In the genomic region with DNA sequence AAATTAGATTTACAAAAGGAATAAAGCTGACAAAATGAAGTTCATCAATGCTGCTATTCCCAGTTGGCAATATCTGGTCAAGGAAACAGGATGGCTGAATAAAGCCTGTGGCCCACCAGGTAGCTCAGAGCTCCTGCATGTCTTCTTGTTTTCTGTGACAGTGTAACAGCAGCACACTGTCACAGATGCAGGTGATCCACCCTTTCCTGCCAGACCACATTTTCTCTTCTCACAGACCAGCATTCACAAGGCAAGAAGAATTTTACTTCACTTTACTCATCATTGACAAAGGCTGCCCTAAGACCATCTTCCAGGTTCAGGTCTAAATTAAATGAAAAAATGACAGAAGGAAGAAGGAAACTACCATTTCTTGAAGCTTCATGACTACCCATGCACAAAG, we compare ENCODE assay signal across 23 cellular contexts.
DNase-seq lines count a peak whose midpoint lies in the region; ATAC-seq, FAIRE-seq and TF ChIP-seq lines count a peak whose summit lies in the region.
"Had no signal": no experiment of that assay in that cellular context is flagged by ENCODE, and none has a peak within 500 bp of the region (broad histone marks: within the 10 kb centered on the region; RNA-seq: fewer than 3 reads in every experiment).

No MANE protein-coding gene starts in this region.

- H3K4me2 ChIP-seq in HepG2 (ENCODE audit: low read depth, low read length) (no peak overlapping the region), mammary epithelial cell (ENCODE audit: insufficient read depth, low read depth, low read length) (no peak overlapping the region)
- H3K4me2 ChIP-seq: BLaER1 had no signal

- no peak for TF ChIP-seq EP300 in HepG2 (IDR thresholded peaks at IDR 0.05; ENCODE audit: low read depth in 2 of 2, low read length in 2 of 2)
- no peak for TF ChIP-seq EP300 in HepG2 (CRISPR knock-in tag; IDR thresholded peaks at IDR 0.05; ENCODE audit: borderline replicate concordance)

- H3K27ac Mint-ChIP-seq in mesothelial cell of epicardium (peak overlapping the region; percentile 88), type B pancreatic cell (peak overlapping the region; percentile 90)
- H3K27ac Mint-ChIP-seq: B cell; CD4-positive, CD25-positive, alpha-beta regulatory T cell; CD8-positive, alpha-beta T cell; HFFc6 had no signal

- DNase-seq in HepG2 (ENCODE audit: low spot score) = no peak
- DNase-seq in right lobe of liver = no peak
- DNase-seq in mesothelial cell of epicardium (ENCODE audit: low spot score in 2 of 2, unreplicated experiment in 2 of 2) = no peak
- DNase-seq in type B pancreatic cell (ENCODE audit: extremely low spot score, unreplicated experiment) = no peak
- no peak for DNase-seq in substantia nigra (lab: John Stamatoyannopoulos, UW)
- DNase-seq in mammary epithelial cell = no peak
- DNase-seq in NCI-H187 treated with DMSO at 0.1 percent for 48 hours (lab: John Stamatoyannopoulos, UW) = no peak
- DNase-seq: Caco-2; CD4-positive, CD25-positive, alpha-beta regulatory T cell; CD8-positive, alpha-beta T cell; DMS153; DND-41; GOT3; HFFc6 had no signal

- intact Hi-C loops in HepG2 (cut with micrococcal nuclease; ENCODE audit: unreplicated experiment) = no loop called here
- intact Hi-C loops in right lobe of liver (cut with DNase I) = no loop called here
- intact Hi-C loops in mammary epithelial cell (cut with micrococcal nuclease) = no loop called here

- H3K9ac ChIP-seq in HepG2 (ENCODE audit: insufficient read depth, low read depth, low read length) (no peak overlapping the region), mammary epithelial cell (ENCODE audit: insufficient read depth, low read length) (no peak overlapping the region)
- H3K9ac ChIP-seq: BLaER1 had no signal

- H3K36me3 Mint-ChIP-seq in mesothelial cell of epicardium (peaks cover 12% of the 10 kb centered on the region), type B pancreatic cell (peaks cover 4% of the 10 kb centered on the region)
- H3K36me3 Mint-ChIP-seq: CD4-positive, CD25-positive, alpha-beta regulatory T cell; CD8-positive, alpha-beta T cell had no signal

- TF ChIP-seq CTCF in HepG2 (CRISPR knock-in tag; IDR thresholded peaks at IDR 0.05) (no peak), right lobe of liver (IDR thresholded peaks at IDR 0.05) (no peak), mesothelial cell of epicardium (IDR thresholded peaks at IDR 0.05; ENCODE audit: unreplicated experiment) (no peak), type B pancreatic cell (conservative IDR thresholded peaks at IDR 0.05) (no peak), mammary epithelial cell (conservative IDR thresholded peaks at IDR 0.05 in 1 of 2, IDR thresholded peaks at IDR 0.05 in 1 of 2; ENCODE audit: extremely low read depth in 1 of 2, insufficient read depth in 1 of 2, low read depth in 1 of 2, low read length in 2 of 2) (no peak)

- H3K79me2 ChIP-seq in HepG2 (ENCODE audit: insufficient read depth, low read length) = no peaks in the 10 kb centered on the region
- H3K79me2 ChIP-seq in mammary epithelial cell (ENCODE audit: insufficient read depth, low read length) = no peaks in the 10 kb centered on the region

- peaks cover 16% of the 10 kb centered on the region for H3K4me1 ChIP-seq in HepG2 (ENCODE audit: insufficient read depth, low read length)
- no peaks in the 10 kb centered on the region for H3K4me1 ChIP-seq in right lobe of liver
- no peaks in the 10 kb centered on the region for H3K4me1 ChIP-seq in mammary epithelial cell (ENCODE audit: insufficient read depth, low read length)
- H3K4me1 ChIP-seq: Caco-2, HAP-1 had no signal

- CTCF ChIA-PET in HepG2 (lab: Yijun Ruan, JAX; ENCODE audit: low intra/inter-chr PET ratio, low total read pairs) (no interaction called here), mammary epithelial cell (lab: Charles Lee; ENCODE audit: low non-redundant PET) (no interaction called here)

- H3K4me1 Mint-ChIP-seq in mesothelial cell of epicardium = peaks cover 45% of the 10 kb centered on the region
- H3K4me1 Mint-ChIP-seq in type B pancreatic cell (ENCODE audit: unreplicated experiment) = peaks cover 35% of the 10 kb centered on the region
- H3K4me1 Mint-ChIP-seq: B cell; CD4-positive, CD25-positive, alpha-beta regulatory T cell had no signal

- ATAC-seq in HepG2 (peak; percentile 39; the same call in 2 of the 3 replicates), right lobe of liver (no peak)
- ATAC-seq: CD8-positive, alpha-beta T cell had no signal

- H4K20me1 ChIP-seq in HepG2 (ENCODE audit: insufficient read depth, low read length) (no peaks in the 10 kb centered on the region), mammary epithelial cell (ENCODE audit: insufficient read depth, low read length) (no peaks in the 10 kb centered on the region)
- H4K20me1 ChIP-seq: BLaER1 had no signal

- H3K27me3 ChIP-seq in HepG2 (ENCODE audit: control insufficient read depth in 1 of 2, insufficient read depth in 2 of 2, low read length in 2 of 2) (no peaks in the 10 kb centered on the region), right lobe of liver (no peaks in the 10 kb centered on the region), mammary epithelial cell (ENCODE audit: insufficient read depth, low read length) (peaks cover 2% of the 10 kb centered on the region)
- H3K27me3 ChIP-seq: BLaER1 had no signal

- POLR2A ChIA-PET in HepG2 (lab: Yijun Ruan, JAX) = no interaction called here

- H2AFZ ChIP-seq in HepG2 (ENCODE audit: low read length) = no peak overlapping the region
- H2AFZ ChIP-seq in mammary epithelial cell (ENCODE audit: low read depth, low read length) = no peak overlapping the region

- no peak for FAIRE-seq in HepG2 (lab: Jason Lieb, UNC)
- FAIRE-seq: A204.1, G401.6, GM12892, H54 had no signal

- TF ChIP-seq RAD21 in HepG2 (CRISPR knock-in tag; IDR thresholded peaks at IDR 0.05) = no peak

- H3K4me3 Mint-ChIP-seq in mesothelial cell of epicardium = no peak overlapping the region
- peak overlapping the region; percentile 59 for H3K4me3 Mint-ChIP-seq in type B pancreatic cell
- H3K4me3 Mint-ChIP-seq: B cell; CD4-positive, CD25-positive, alpha-beta regulatory T cell; CD8-positive, alpha-beta T cell; HFFc6 had no signal

- no peak for TF ChIP-seq POLR2A in HepG2 (IDR thresholded peaks at IDR 0.05; ENCODE audit: insufficient read depth in 1 of 2, low read depth in 2 of 2, low read length in 2 of 2)
- no peak for TF ChIP-seq POLR2A in right lobe of liver (IDR thresholded peaks at IDR 0.05)

- H3K9me3 Mint-ChIP-seq in mesothelial cell of epicardium (peaks cover 10% of the 10 kb centered on the region), type B pancreatic cell (peaks cover 5% of the 10 kb centered on the region)
- H3K9me3 Mint-ChIP-seq: CD8-positive, alpha-beta T cell had no signal

- no peaks in the 10 kb centered on the region for H3K36me3 ChIP-seq in HepG2 (replicated peaks in 1 of 2; ENCODE audit: control insufficient read depth in 1 of 2, insufficient read depth in 2 of 2, low read length in 2 of 2)
- no peaks in the 10 kb centered on the region for H3K36me3 ChIP-seq in right lobe of liver
- no peaks in the 10 kb centered on the region for H3K36me3 ChIP-seq in mammary epithelial cell (ENCODE audit: insufficient read depth, low read length)
- H3K36me3 ChIP-seq: BLaER1, HAP-1 had no signal

- no peak overlapping the region for H3K27ac ChIP-seq in HepG2 (ENCODE audit: extremely low read length, insufficient read depth, low read length)
- no peak overlapping the region for H3K27ac ChIP-seq in right lobe of liver
- no peak overlapping the region for H3K27ac ChIP-seq in substantia nigra (ENCODE audit: low read depth, low read length, poor library complexity, severe bottlenecking)
- no peak overlapping the region for H3K27ac ChIP-seq in mammary epithelial cell (ENCODE audit: insufficient read depth, low read depth, low read length)
- H3K27ac ChIP-seq: 22Rv1, BLaER1, C4-2B had no signal

- H3K9me3 ChIP-seq in HepG2 (ENCODE audit: low read length) (no peaks in the 10 kb centered on the region), right lobe of liver (no peaks in the 10 kb centered on the region), mammary epithelial cell (replicated peaks; ENCODE audit: insufficient read depth, low read length) (no peaks in the 10 kb centered on the region)
- H3K9me3 ChIP-seq: BLaER1, Caco-2, HAP-1 had no signal

- no peak overlapping the region for H3K4me3 ChIP-seq in HepG2 (replicated peaks in 1 of 3; ENCODE audit: insufficient read depth in 1 of 3, low read depth in 2 of 3, low read length in 3 of 3)
- H3K4me3 ChIP-seq in right lobe of liver = no peak overlapping the region
- no peak overlapping the region for H3K4me3 ChIP-seq in mammary epithelial cell (replicated peaks in 1 of 3; ENCODE audit: insufficient read depth in 1 of 3, low read depth in 2 of 3, low read length in 3 of 3)
- H3K4me3 ChIP-seq: BLaER1, HAP-1 had no signal

- H3K27me3 Mint-ChIP-seq in mesothelial cell of epicardium (ENCODE audit: low read depth) (no peaks in the 10 kb centered on the region), type B pancreatic cell (no peaks in the 10 kb centered on the region)
- H3K27me3 Mint-ChIP-seq: B cell; CD4-positive, CD25-positive, alpha-beta regulatory T cell had no signal

- BruUV-seq in HepG2 (replicated peaks; lab: Mats Ljungman, UMichigan) = no TSS peak
- BruUV-seq in mammary epithelial cell (replicated peaks; lab: Mats Ljungman, UMichigan) = no TSS peak

- dilution Hi-C loops in mammary epithelial cell (cut with HindIII; ENCODE audit: low sequenced_read_pairs) = no loop called here

- in situ Hi-C loops in HepG2 (cut with HindIII; ENCODE audit: extremely low pct_ligation_motif_present, low pct_unique_long_range_greater_than_20kb) = no loop called here
- in situ Hi-C loops in mammary epithelial cell (cut with MboI; ENCODE audit: low sequenced_read_pairs in 2 of 2) = no loop called here

TF ChIP-seq in HepG2, 621 proteins besides CTCF, POLR2A, EP300 and RAD21 (continues in another document):
- TF ChIP-seq ARID2 (CRISPR knock-in tag; IDR thresholded peaks at IDR 0.05; ENCODE audit: borderline replicate concordance) (no peak), ZSCAN29 (CRISPR knock-in tag; conservative IDR thresholded peaks at IDR 0.05) (no peak), GATAD2A (CRISPR knock-in tag; IDR thresholded peaks at IDR 0.05) (no peak)
